1 cellular context compared by ENCODE assay signal in genomic region chr11:47552581-47553416, GRCh38.
A peak's percentile ranks its signal among the peaks of the same experiment; 100 is the strongest.
TF ChIP-seq lines count a peak whose summit lies in the region.

CELF1 (minus strand) TSS chr11:47553132; CDS start chr11:47499523, 53,609 bp downstream.

TF ChIP-seq in HepG2, 621 proteins besides CTCF, POLR2A, EP300 and RAD21 (continued from another document and continues in another):
- TF ChIP-seq, protein P1, sequence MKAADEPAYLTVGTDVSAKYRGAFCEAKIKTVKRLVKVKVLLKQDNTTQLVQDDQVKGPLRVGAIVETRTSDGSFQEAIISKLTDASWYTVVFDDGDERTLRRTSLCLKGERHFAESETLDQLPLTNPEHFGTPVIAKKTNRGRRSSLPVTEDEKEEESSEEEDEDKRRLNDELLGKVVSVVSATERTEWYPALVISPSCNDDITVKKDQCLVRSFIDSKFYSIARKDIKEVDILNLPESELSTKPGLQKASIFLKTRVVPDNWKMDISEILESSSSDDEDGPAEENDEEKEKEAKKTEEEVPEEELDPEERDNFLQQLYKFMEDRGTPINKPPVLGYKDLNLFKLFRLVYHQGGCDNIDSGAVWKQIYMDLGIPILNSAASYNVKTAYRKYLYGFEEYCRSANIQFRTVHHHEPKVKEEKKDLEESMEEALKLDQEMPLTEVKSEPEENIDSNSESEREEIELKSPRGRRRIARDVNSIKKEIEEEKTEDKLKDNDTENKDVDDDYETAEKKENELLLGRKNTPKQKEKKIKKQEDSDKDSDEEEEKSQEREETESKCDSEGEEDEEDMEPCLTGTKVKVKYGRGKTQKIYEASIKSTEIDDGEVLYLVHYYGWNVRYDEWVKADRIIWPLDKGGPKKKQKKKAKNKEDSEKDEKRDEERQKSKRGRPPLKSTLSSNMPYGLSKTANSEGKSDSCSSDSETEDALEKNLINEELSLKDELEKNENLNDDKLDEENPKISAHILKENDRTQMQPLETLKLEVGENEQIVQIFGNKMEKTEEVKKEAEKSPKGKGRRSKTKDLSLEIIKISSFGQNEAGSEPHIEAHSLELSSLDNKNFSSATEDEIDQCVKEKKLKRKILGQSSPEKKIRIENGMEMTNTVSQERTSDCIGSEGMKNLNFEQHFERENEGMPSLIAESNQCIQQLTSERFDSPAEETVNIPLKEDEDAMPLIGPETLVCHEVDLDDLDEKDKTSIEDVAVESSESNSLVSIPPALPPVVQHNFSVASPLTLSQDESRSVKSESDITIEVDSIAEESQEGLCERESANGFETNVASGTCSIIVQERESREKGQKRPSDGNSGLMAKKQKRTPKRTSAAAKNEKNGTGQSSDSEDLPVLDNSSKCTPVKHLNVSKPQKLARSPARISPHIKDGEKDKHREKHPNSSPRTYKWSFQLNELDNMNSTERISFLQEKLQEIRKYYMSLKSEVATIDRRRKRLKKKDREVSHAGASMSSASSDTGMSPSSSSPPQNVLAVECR (CRISPR knock-in tag; IDR thresholded peaks at IDR 0.05; ENCODE audit: borderline replicate concordance) = peak; percentile 90
- no peak for TF ChIP-seq ZNF570 (CRISPR knock-in tag; IDR thresholded peaks at IDR 0.05; ENCODE audit: borderline replicate concordance)
- TF ChIP-seq, protein P2, sequence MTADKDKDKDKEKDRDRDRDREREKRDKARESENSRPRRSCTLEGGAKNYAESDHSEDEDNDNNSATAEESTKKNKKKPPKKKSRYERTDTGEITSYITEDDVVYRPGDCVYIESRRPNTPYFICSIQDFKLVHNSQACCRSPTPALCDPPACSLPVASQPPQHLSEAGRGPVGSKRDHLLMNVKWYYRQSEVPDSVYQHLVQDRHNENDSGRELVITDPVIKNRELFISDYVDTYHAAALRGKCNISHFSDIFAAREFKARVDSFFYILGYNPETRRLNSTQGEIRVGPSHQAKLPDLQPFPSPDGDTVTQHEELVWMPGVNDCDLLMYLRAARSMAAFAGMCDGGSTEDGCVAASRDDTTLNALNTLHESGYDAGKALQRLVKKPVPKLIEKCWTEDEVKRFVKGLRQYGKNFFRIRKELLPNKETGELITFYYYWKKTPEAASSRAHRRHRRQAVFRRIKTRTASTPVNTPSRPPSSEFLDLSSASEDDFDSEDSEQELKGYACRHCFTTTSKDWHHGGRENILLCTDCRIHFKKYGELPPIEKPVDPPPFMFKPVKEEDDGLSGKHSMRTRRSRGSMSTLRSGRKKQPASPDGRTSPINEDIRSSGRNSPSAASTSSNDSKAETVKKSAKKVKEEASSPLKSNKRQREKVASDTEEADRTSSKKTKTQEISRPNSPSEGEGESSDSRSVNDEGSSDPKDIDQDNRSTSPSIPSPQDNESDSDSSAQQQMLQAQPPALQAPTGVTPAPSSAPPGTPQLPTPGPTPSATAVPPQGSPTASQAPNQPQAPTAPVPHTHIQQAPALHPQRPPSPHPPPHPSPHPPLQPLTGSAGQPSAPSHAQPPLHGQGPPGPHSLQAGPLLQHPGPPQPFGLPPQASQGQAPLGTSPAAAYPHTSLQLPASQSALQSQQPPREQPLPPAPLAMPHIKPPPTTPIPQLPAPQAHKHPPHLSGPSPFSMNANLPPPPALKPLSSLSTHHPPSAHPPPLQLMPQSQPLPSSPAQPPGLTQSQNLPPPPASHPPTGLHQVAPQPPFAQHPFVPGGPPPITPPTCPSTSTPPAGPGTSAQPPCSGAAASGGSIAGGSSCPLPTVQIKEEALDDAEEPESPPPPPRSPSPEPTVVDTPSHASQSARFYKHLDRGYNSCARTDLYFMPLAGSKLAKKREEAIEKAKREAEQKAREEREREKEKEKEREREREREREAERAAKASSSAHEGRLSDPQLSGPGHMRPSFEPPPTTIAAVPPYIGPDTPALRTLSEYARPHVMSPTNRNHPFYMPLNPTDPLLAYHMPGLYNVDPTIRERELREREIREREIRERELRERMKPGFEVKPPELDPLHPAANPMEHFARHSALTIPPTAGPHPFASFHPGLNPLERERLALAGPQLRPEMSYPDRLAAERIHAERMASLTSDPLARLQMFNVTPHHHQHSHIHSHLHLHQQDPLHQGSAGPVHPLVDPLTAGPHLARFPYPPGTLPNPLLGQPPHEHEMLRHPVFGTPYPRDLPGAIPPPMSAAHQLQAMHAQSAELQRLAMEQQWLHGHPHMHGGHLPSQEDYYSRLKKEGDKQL (CRISPR knock-in tag; IDR thresholded peaks at IDR 0.05; ENCODE audit: low read depth) = no peak
- TF ChIP-seq ZNF546 (CRISPR knock-in tag; conservative IDR thresholded peaks at IDR 0.05) = peak; percentile 79; the same call in 1 of the 2 replicates
- peak; percentile 100 for TF ChIP-seq MAZ (IDR thresholded peaks at IDR 0.05; ENCODE audit: borderline replicate concordance, low read depth, low read length)
- peak; percentile 100 for TF ChIP-seq MAZ (CRISPR knock-in tag; IDR thresholded peaks at IDR 0.05; ENCODE audit: low read depth)
- no peak for TF ChIP-seq SSRP1 (CRISPR knock-in tag; IDR thresholded peaks at IDR 0.05)
- no peak for TF ChIP-seq RFX5 (IDR thresholded peaks at IDR 0.05; ENCODE audit: low read depth, low read length)
- peak; percentile 18; the same call in 1 of the 2 replicates for TF ChIP-seq ZNF143 (CRISPR knock-in tag; IDR thresholded peaks at IDR 0.05)
- TF ChIP-seq CREM (IDR thresholded peaks at IDR 0.05) = no peak
- no peak for TF ChIP-seq CREM (CRISPR knock-in tag; IDR thresholded peaks at IDR 0.05)
- no peak for TF ChIP-seq NONO (IDR thresholded peaks at IDR 0.05)
- peak; percentile 93 for TF ChIP-seq NONO (CRISPR knock-in tag; conservative IDR thresholded peaks at IDR 0.05)
- TF ChIP-seq RARG (CRISPR knock-in tag; IDR thresholded peaks at IDR 0.05; ENCODE audit: low read depth) = no peak
- no peak for TF ChIP-seq ZC3H4 (CRISPR knock-in tag; IDR thresholded peaks at IDR 0.05; ENCODE audit: borderline replicate concordance)
- peak; percentile 39; the same call in 1 of the 2 replicates for TF ChIP-seq FOXO1 (CRISPR knock-in tag; IDR thresholded peaks at IDR 0.05)
- peak; percentile 34; the same call in 1 of the 2 replicates for TF ChIP-seq ZNF891 (CRISPR knock-in tag; IDR thresholded peaks at IDR 0.05)
- TF ChIP-seq CSRNP2 (CRISPR knock-in tag; conservative IDR thresholded peaks at IDR 0.05; ENCODE audit: low read depth) = no peak
- TF ChIP-seq ZNF451 (CRISPR knock-in tag; IDR thresholded peaks at IDR 0.05) = no peak; the same call in 1 of the 2 replicates
- no peak for TF ChIP-seq CAMTA2 (CRISPR knock-in tag; IDR thresholded peaks at IDR 0.05; ENCODE audit: borderline replicate concordance)
- TF ChIP-seq ZNF773 (CRISPR knock-in tag; IDR thresholded peaks at IDR 0.05; ENCODE audit: borderline replicate concordance) = no peak; the same call in 1 of the 2 replicates
- TF ChIP-seq ZKSCAN1 (IDR thresholded peaks at IDR 0.05; ENCODE audit: low read length) = no peak
- TF ChIP-seq ZNF781 (CRISPR knock-in tag; IDR thresholded peaks at IDR 0.05; ENCODE audit: borderline replicate concordance, not compliant biosample characterization) = no peak
- TF ChIP-seq CEBPG (CRISPR knock-in tag; IDR thresholded peaks at IDR 0.05) = no peak
- no peak for TF ChIP-seq ZNF12 (CRISPR knock-in tag; IDR thresholded peaks at IDR 0.05)
- no peak for TF ChIP-seq SP5 (CRISPR knock-in tag; IDR thresholded peaks at IDR 0.05; ENCODE audit: borderline replicate concordance, low read depth)
- TF ChIP-seq POGZ (CRISPR knock-in tag; IDR thresholded peaks at IDR 0.05) = peak; percentile 77; the same call in 1 of the 2 replicates
- TF ChIP-seq ZSCAN30 (CRISPR knock-in tag; IDR thresholded peaks at IDR 0.05) = no peak
- TF ChIP-seq, protein P3, sequence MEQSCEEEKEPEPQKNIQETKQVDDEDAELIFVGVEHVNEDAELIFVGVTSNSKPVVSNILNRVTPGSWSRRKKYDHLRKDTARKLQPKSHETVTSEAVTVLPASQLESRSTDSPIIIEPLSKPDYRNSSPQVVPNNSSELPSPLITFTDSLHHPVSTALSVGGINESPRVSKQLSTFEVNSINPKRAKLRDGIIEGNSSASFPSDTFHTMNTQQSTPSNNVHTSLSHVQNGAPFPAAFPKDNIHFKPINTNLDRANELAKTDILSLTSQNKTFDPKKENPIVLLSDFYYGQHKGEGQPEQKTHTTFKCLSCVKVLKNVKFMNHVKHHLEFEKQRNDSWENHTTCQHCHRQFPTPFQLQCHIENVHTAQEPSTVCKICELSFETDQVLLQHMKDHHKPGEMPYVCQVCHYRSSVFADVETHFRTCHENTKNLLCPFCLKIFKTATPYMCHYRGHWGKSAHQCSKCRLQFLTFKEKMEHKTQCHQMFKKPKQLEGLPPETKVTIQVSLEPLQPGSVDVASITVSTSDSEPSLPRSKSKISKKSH (CRISPR knock-in tag; IDR thresholded peaks at IDR 0.05; ENCODE audit: borderline replicate concordance) = no peak; the same call in 1 of the 2 replicates
- no peak for TF ChIP-seq ZFP36L1 (CRISPR knock-in tag; IDR thresholded peaks at IDR 0.05)
- TF ChIP-seq ATF7 (IDR thresholded peaks at IDR 0.05) = no peak
- TF ChIP-seq ATF7 (CRISPR knock-in tag; IDR thresholded peaks at IDR 0.05) = peak; percentile 39; the same call in 1 of the 2 replicates
- TF ChIP-seq ZNF34 (CRISPR knock-in tag; IDR thresholded peaks at IDR 0.05; ENCODE audit: borderline replicate concordance) = no peak
- TF ChIP-seq CREBL2 (CRISPR knock-in tag; IDR thresholded peaks at IDR 0.05; ENCODE audit: borderline replicate concordance) = no peak
- no peak for TF ChIP-seq ZMYM2 (CRISPR knock-in tag; IDR thresholded peaks at IDR 0.05)
- peak; percentile 49; the same call in 1 of the 2 replicates for TF ChIP-seq MTERF4 (CRISPR knock-in tag; IDR thresholded peaks at IDR 0.05)
- TF ChIP-seq TRAFD1 (CRISPR knock-in tag; IDR thresholded peaks at IDR 0.05; ENCODE audit: borderline replicate concordance) = no peak
- peak; percentile 54; the same call in 1 of the 2 replicates for TF ChIP-seq RFXAP (CRISPR knock-in tag; IDR thresholded peaks at IDR 0.05; ENCODE audit: borderline replicate concordance)
- peak; percentile 48; the same call in 1 of the 2 replicates for TF ChIP-seq ZNF446 (CRISPR knock-in tag; IDR thresholded peaks at IDR 0.05)
- peak; percentile 79; the same call in 1 of the 2 replicates for TF ChIP-seq ZNF790 (CRISPR knock-in tag; IDR thresholded peaks at IDR 0.05; ENCODE audit: borderline replicate concordance)
- TF ChIP-seq RNF2 (conservative IDR thresholded peaks at IDR 0.05; ENCODE audit: low read depth) = no peak
- TF ChIP-seq ZFP37 (CRISPR knock-in tag; IDR thresholded peaks at IDR 0.05; ENCODE audit: borderline replicate concordance) = no peak
- 0 out of 2 replicates have a peak, but pooled peaks have one; percentile 15 for TF ChIP-seq KDM4B (CRISPR knock-in tag; IDR thresholded peaks at IDR 0.05)
- no peak for TF ChIP-seq RXRA (CRISPR knock-in tag; IDR thresholded peaks at IDR 0.05)
- TF ChIP-seq ELF4 (CRISPR knock-in tag; IDR thresholded peaks at IDR 0.05; ENCODE audit: borderline replicate concordance) = no peak
- TF ChIP-seq DMTF1 (CRISPR knock-in tag; IDR thresholded peaks at IDR 0.05) = no peak
